8 cellular contexts compared by ENCODE assay signal in genomic region chr13:40662866-40663265, GRCh38. TPM values are rescaled to one million over a fixed set of nuclear protein-coding genes. Genes with fewer than 3 reads are reported as not detected.
DNase-seq lines count a peak whose midpoint lies in the region; ATAC-seq and FAIRE-seq lines count a peak whose summit lies in the region.

No MANE protein-coding gene starts in this region.

- no peaks in the 10 kb centered on the region for H3K27me3 ChIP-seq in muscle layer of duodenum (ENCODE audit: low read depth, low read length)

- peaks cover 15 to 45% of the 10 kb centered on the region in 2 donors for H3K4me1 ChIP-seq in muscle layer of duodenum (ENCODE audit: control insufficient read depth in 1 of 2, insufficient read depth in 2 of 2, low read length in 2 of 2)

- no peaks in the 10 kb centered on the region for H3K9me3 ChIP-seq in muscle layer of duodenum (ENCODE audit: control insufficient read depth in 1 of 2, low read length in 2 of 2)

- no peaks in the 10 kb centered on the region for H3K36me3 ChIP-seq in muscle layer of duodenum (ENCODE audit: control insufficient read depth in 1 of 2, insufficient read depth in 2 of 2, low read length in 2 of 2)

- CTCF ChIA-PET in activated CD4-positive, alpha-beta T cell treated with anti-CD3 and anti-CD28 coated beads for 36 hours (lab: Charles Lee): interaction anchor here (0.6 to 2.6 kb wide), 4 partner anchors 10 to 411 kb away, joined by 3 to 8 read pairs (median 4); no protein-coding TSS in a partner anchor

- FAIRE-seq in urothelium cell line (lab: Jason Lieb, UNC): no peak

- POLR2A ChIA-PET in activated CD4-positive, alpha-beta T cell treated with anti-CD3 and anti-CD28 coated beads for 36 hours (lab: Charles Lee): interaction anchor here (0.6 to 1.3 kb wide), 8 partner anchors 9 to 847 kb away, joined by 3 to 4 read pairs (median 4); no protein-coding TSS in a partner anchor

- ATAC-seq in activated CD4-positive, alpha-beta T cell treated with anti-CD3 and anti-CD28 coated beads for 36 hours: peak; percentile 27
- peak; percentile 39 for ATAC-seq in HG03060 (IDR thresholded peaks at IDR 0.05; ENCODE audit: low read depth, unreplicated experiment)
- ATAC-seq in activated naive CD4-positive, alpha-beta T cell treated with anti-CD3 and anti-CD28 coated beads, Interleukin-2, amount 50 U/mL, for 72 hours: peak; percentile 51 to 62

- H3K27ac Mint-ChIP-seq in activated CD4-positive, alpha-beta T cell treated with anti-CD3 and anti-CD28 coated beads for 36 hours: peak overlapping the region; percentile 98
- H3K27ac Mint-ChIP-seq in activated naive CD4-positive, alpha-beta T cell treated with anti-CD3 and anti-CD28 coated beads, Interleukin-2, amount 50 U/mL, for 72 hours: peak overlapping the region; percentile 99

- H3K4me3 Mint-ChIP-seq in activated CD4-positive, alpha-beta T cell treated with anti-CD3 and anti-CD28 coated beads for 36 hours: peak overlapping the region; percentile 91

- DNase-seq in activated CD4-positive, alpha-beta T cell treated with anti-CD3 and anti-CD28 coated beads for 36 hours: peak; percentile 58
- DNase-seq in activated CD4-positive, alpha-beta T cell treated with anti-CD3 and anti-CD28 coated beads, Interleukin-2, amount 50 U/mL, for 1 hour: no peak
- no peak for DNase-seq in activated naive CD4-positive, alpha-beta T cell treated with anti-CD3 and anti-CD28 coated beads, Interleukin-2, amount 50 U/mL, for 72 hours (ENCODE audit: low spot score in 2 of 2)
- DNase-seq in globus pallidus (ENCODE audit: low spot score) (no peak), urothelium cell line (ENCODE audit: low spot score) (no peak), occipital lobe (lab: John Stamatoyannopoulos, UW) (no peak)

- intact Hi-C loops in activated CD4-positive, alpha-beta T cell treated with anti-CD3 and anti-CD28 coated beads for 36 hours (cut with DNase I, micrococcal nuclease): loop anchor here (1.0 to 10.0 kb wide), 21 partner anchors 10 to 886 kb away; partner anchors contain the start of gene ELF1 (in 1 of the 2)

- no peaks in the 10 kb centered on the region for H3K9me3 Mint-ChIP-seq in activated CD4-positive, alpha-beta T cell treated with anti-CD3 and anti-CD28 coated beads for 36 hours (ENCODE audit: low read depth)
- H3K9me3 Mint-ChIP-seq in activated naive CD4-positive, alpha-beta T cell treated with anti-CD3 and anti-CD28 coated beads, Interleukin-2, amount 50 U/mL, for 72 hours: peaks cover 3 to 8% of the 10 kb centered on the region in 2 donors

- peaks cover 43% of the 10 kb centered on the region for H3K36me3 Mint-ChIP-seq in activated CD4-positive, alpha-beta T cell treated with anti-CD3 and anti-CD28 coated beads for 36 hours (ENCODE audit: low read depth)
- H3K36me3 Mint-ChIP-seq in activated naive CD4-positive, alpha-beta T cell treated with anti-CD3 and anti-CD28 coated beads, Interleukin-2, amount 50 U/mL, for 72 hours: peaks cover 40 to 47% of the 10 kb centered on the region in 2 donors

- peaks cover 53% of the 10 kb centered on the region for H3K4me1 Mint-ChIP-seq in activated CD4-positive, alpha-beta T cell treated with anti-CD3 and anti-CD28 coated beads for 36 hours

- peak overlapping the region; percentile 75 to 98 for H3K4me3 ChIP-seq in muscle layer of duodenum (ENCODE audit: low read depth in 1 of 2, low read length in 2 of 2)

- peak overlapping the region; percentile 80 for H3K27ac ChIP-seq in muscle layer of duodenum (ENCODE audit: low read length)

- no peaks in the 10 kb centered on the region for H3K27me3 Mint-ChIP-seq in activated CD4-positive, alpha-beta T cell treated with anti-CD3 and anti-CD28 coated beads for 36 hours

RNA-seq across cellular contexts. Expression of gene FOXO1, which starts 3.6 kb away (rescaled TPM):
- total RNA-seq in activated CD4-positive, alpha-beta T cell treated with anti-CD3 and anti-CD28 coated beads for 36 hours: 10 to 100 TPM; 37.5 to 42.5 TPM
- 10 to 100 TPM; 40.4 to 57.8 TPM for total RNA-seq in activated naive CD4-positive, alpha-beta T cell treated with anti-CD3 and anti-CD28 coated beads, Interleukin-2, amount 50 U/mL, for 72 hours
- 4.2 TPM for total RNA-seq in occipital lobe
